ENCODE assay signal across 21 cellular contexts in the genomic region with DNA sequence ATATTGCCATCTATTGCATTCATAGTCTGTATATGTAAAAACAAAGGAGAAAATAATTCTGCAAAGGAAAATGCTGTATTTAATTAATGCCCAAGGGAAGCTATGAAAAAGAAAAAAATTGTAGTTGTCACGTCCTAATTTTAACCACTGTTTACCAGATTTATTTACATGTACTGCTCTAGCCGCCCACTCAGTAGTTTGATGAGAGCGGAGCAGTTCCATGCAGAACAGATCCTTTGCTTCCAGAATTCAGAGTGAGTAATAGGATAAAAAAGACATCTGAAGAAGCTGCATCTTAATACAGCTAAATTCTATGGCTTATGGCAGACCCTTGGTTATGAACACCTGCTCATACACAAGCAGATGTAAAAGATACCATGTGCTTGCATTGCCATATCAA.
"Had no signal": no experiment of that assay in that cellular context is flagged by ENCODE, and none has a peak within 500 bp of the region (broad histone marks: within the 10 kb centered on the region; RNA-seq: fewer than 3 reads in every experiment).

No MANE protein-coding gene starts in this region.

- H2AFZ ChIP-seq: parathyroid adenoma had no signal

- H3K4me3 Mint-ChIP-seq: naive thymus-derived CD4-positive, alpha-beta T cell; nephron progenitor cell; stimulated activated naive B cell treated with anti-CD40 and anti-IgM and Interleukin-4, amounts not matched to agents 10 μg/mL and 1 μg/mL and 100 μg/mL, for 72 hours; stimulated activated naive CD8-positive, alpha-beta T cell treated with anti-CD3 and anti-CD28 coated beads, Interleukin-15, amount 100 ng/mL, for 72 hours had no signal

- H3K27me3 Mint-ChIP-seq: naive thymus-derived CD4-positive, alpha-beta T cell; stimulated activated naive B cell treated with anti-CD40 and anti-IgM and Interleukin-4, amounts not matched to agents 10 μg/mL and 1 μg/mL and 100 μg/mL, for 72 hours; stimulated activated naive CD8-positive, alpha-beta T cell treated with anti-CD3 and anti-CD28 coated beads, Interleukin-15, amount 100 ng/mL, for 72 hours had no signal

- H3K9ac ChIP-seq: parathyroid adenoma had no signal

- H3K27me3 ChIP-seq: gastrocnemius medialis, heart right ventricle, right lobe of liver, spleen, transverse colon had no signal

- H3K79me2 ChIP-seq: parathyroid adenoma had no signal

- H3K4me1 Mint-ChIP-seq: naive thymus-derived CD4-positive, alpha-beta T cell; nephron progenitor cell; stimulated activated naive B cell treated with anti-CD40 and anti-IgM and Interleukin-4, amounts not matched to agents 10 μg/mL and 1 μg/mL and 100 μg/mL, for 72 hours; stimulated activated naive CD8-positive, alpha-beta T cell treated with anti-CD3 and anti-CD28 coated beads, Interleukin-15, amount 100 ng/mL, for 72 hours had no signal

- H3K9me3 Mint-ChIP-seq: nephron progenitor cell; stimulated activated naive B cell treated with anti-CD40 and anti-IgM and Interleukin-4, amounts not matched to agents 10 μg/mL and 1 μg/mL and 100 μg/mL, for 72 hours; stimulated activated naive CD8-positive, alpha-beta T cell treated with anti-CD3 and anti-CD28 coated beads, Interleukin-15, amount 100 ng/mL, for 72 hours had no signal

- ATAC-seq: esophagus mucosa; gastrocnemius medialis; heart right ventricle; left lobe of liver; naive thymus-derived CD4-positive, alpha-beta T cell; psoas muscle; stimulated activated naive B cell treated with anti-CD40 and anti-IgM and Interleukin-4, amounts not matched to agents 10 μg/mL and 1 μg/mL and 100 μg/mL, for 72 hours; stimulated activated naive CD8-positive, alpha-beta T cell treated with anti-CD3 and anti-CD28 coated beads, Interleukin-15, amount 100 ng/mL, for 72 hours had no signal

- H3K27ac ChIP-seq: gastrocnemius medialis, heart right ventricle, parathyroid adenoma, psoas muscle, right lobe of liver, spleen, thoracic aorta, transverse colon had no signal

- H3K9me3 ChIP-seq: gastrocnemius medialis, heart right ventricle, psoas muscle, right lobe of liver, spleen, thoracic aorta, transverse colon had no signal

- H3K36me3 Mint-ChIP-seq: naive thymus-derived CD4-positive, alpha-beta T cell; stimulated activated naive B cell treated with anti-CD40 and anti-IgM and Interleukin-4, amounts not matched to agents 10 μg/mL and 1 μg/mL and 100 μg/mL, for 72 hours had no signal

- DNase-seq: cortex of kidney; effector memory CD4-positive, alpha-beta T cell; gastrocnemius medialis; heart right ventricle; islet precursor cell; mammary epithelial cell; naive thymus-derived CD4-positive, alpha-beta T cell; nephron progenitor cell; psoas muscle; retina; right lobe of liver; spleen; stimulated activated CD4-positive, alpha-beta T cell treated with anti-CD3 and anti-CD28 coated beads, Interleukin-2, amount 100 ng/mL, for 24 hours; stimulated activated CD4-positive, alpha-beta T cell treated with anti-CD3 and anti-CD28 coated beads, Interleukin-4, amount 100 ng/mL, for 4 hours; stimulated activated naive B cell treated with anti-CD40 and anti-IgM and Interleukin-4, amounts not matched to agents 10 μg/mL and 1 μg/mL and 100 μg/mL, for 72 hours; stimulated activated naive CD8-positive, alpha-beta T cell treated with anti-CD3 and anti-CD28 coated beads, Interleukin-15, amount 100 ng/mL, for 72 hours; transverse colon had no signal

- H3K4me1 ChIP-seq: gastrocnemius medialis, heart right ventricle, parathyroid adenoma, psoas muscle, right lobe of liver, spleen, transverse colon had no signal

- H3K4me3 ChIP-seq: gastrocnemius medialis, heart right ventricle, psoas muscle, right lobe of liver, spleen, thoracic aorta, transverse colon had no signal

- H3K36me3 ChIP-seq: gastrocnemius medialis, heart right ventricle, right lobe of liver, spleen, thoracic aorta, transverse colon had no signal
